7 cellular contexts compared by ENCODE assay signal in genomic region chr1:23553896-23554480, GRCh38. TPM values are rescaled to one million over a fixed set of nuclear protein-coding genes. Genes with fewer than 3 reads are reported as not detected.
DNase-seq lines count a peak whose midpoint lies in the region; ATAC-seq and TF ChIP-seq lines count a peak whose summit lies in the region.

No MANE protein-coding gene starts in this region.

- H3K4me3 Mint-ChIP-seq in activated CD8-positive, alpha-beta T cell treated with anti-CD3 and anti-CD28 coated beads for 36 hours, result peak overlapping the region; percentile 79
- peak overlapping the region; percentile 93 to 95 for H3K4me3 Mint-ChIP-seq in stimulated activated naive CD8-positive, alpha-beta T cell treated with anti-CD3 and anti-CD28 coated beads, Interleukin-15, amount 100 ng/mL, for 72 hours

- intact Hi-C loops in activated CD8-positive, alpha-beta T cell treated with anti-CD3 and anti-CD28 coated beads for 36 hours (cut with micrococcal nuclease), result no loop called here

- peaks cover 48% of the 10 kb centered on the region for H3K4me1 ChIP-seq in HUES6 (ENCODE audit: control insufficient read depth, insufficient read depth, low read length)
- peaks cover 37% of the 10 kb centered on the region for H3K4me1 ChIP-seq in iPS-18a (ENCODE audit: control insufficient read depth, low read depth, low read length)

- H3K27me3 ChIP-seq in HUES6 (ENCODE audit: control insufficient read depth, insufficient read depth, low read length) (peaks cover 18% of the 10 kb centered on the region; the same call in 1 of the 2 replicates), iPS-18a (ENCODE audit: control insufficient read depth, insufficient read depth, low read length) (peaks cover 5% of the 10 kb centered on the region)

- H3K4me1 Mint-ChIP-seq in activated CD8-positive, alpha-beta T cell treated with anti-CD3 and anti-CD28 coated beads for 36 hours (ENCODE audit: low read depth), result peaks cover 44% of the 10 kb centered on the region
- H3K4me1 Mint-ChIP-seq in stimulated activated naive CD8-positive, alpha-beta T cell treated with anti-CD3 and anti-CD28 coated beads, Interleukin-15, amount 100 ng/mL, for 72 hours, result peaks cover 65% of the 10 kb centered on the region

- no peaks in the 10 kb centered on the region for H3K9me3 Mint-ChIP-seq in activated CD8-positive, alpha-beta T cell treated with anti-CD3 and anti-CD28 coated beads for 36 hours
- H3K9me3 Mint-ChIP-seq in stimulated activated naive CD8-positive, alpha-beta T cell treated with anti-CD3 and anti-CD28 coated beads, Interleukin-15, amount 100 ng/mL, for 72 hours, result no peaks in the 10 kb centered on the region

- H3K4me3 ChIP-seq in HUES6 (ENCODE audit: low read depth, low read length) (peak overlapping the region; percentile 49), iPS-18a (ENCODE audit: low read length) (peak overlapping the region; percentile 51)

- ATAC-seq in activated CD8-positive, alpha-beta T cell treated with anti-CD3 and anti-CD28 coated beads for 36 hours, result no peak
- no peak for ATAC-seq in stimulated activated naive CD8-positive, alpha-beta T cell treated with anti-CD3 and anti-CD28 coated beads, Interleukin-15, amount 100 ng/mL, for 72 hours
- ATAC-seq in GM18907 (IDR thresholded peaks at IDR 0.05; ENCODE audit: unreplicated experiment), result no peak
- no peak for ATAC-seq in GM19467 (IDR thresholded peaks at IDR 0.05; ENCODE audit: unreplicated experiment)

- H3K9me3 ChIP-seq in HUES6 (ENCODE audit: control insufficient read depth, insufficient read depth, low read depth, low read length) (no peaks in the 10 kb centered on the region), iPS-18a (ENCODE audit: control insufficient read depth, low read depth, low read length) (no peaks in the 10 kb centered on the region)

- CTCF ChIA-PET in activated CD8-positive, alpha-beta T cell treated with anti-CD3 and anti-CD28 coated beads for 36 hours (lab: Charles Lee), result interaction anchor here (0.9 to 19.3 kb wide), 17 partner anchors 9 to 137 kb away, joined by 3 to 927 read pairs (median 4); partner anchors contain the start of gene RPL11

- POLR2A ChIA-PET in activated CD8-positive, alpha-beta T cell treated with anti-CD3 and anti-CD28 coated beads for 36 hours (lab: Charles Lee), result interaction anchor here (0.8 to 4.2 kb wide), 17 partner anchors 9 to 138 kb away, joined by 3 to 43 read pairs (median 6); partner anchors contain the start of genes E2F2 and RPL11

- H3K36me3 ChIP-seq in HUES6 (ENCODE audit: control insufficient read depth, insufficient read depth, low read length) (peaks cover 16% of the 10 kb centered on the region), iPS-18a (ENCODE audit: control insufficient read depth, low read depth, low read length) (peaks cover 7% of the 10 kb centered on the region)

- H3K9ac ChIP-seq in HUES6 (ENCODE audit: low read length) (peak overlapping the region; percentile 92), iPS-18a (ENCODE audit: low read length) (peak overlapping the region; percentile 71)

- DNase-seq in activated CD8-positive, alpha-beta T cell treated with anti-CD3 and anti-CD28 coated beads for 36 hours, result peak; percentile 44
- DNase-seq in stimulated activated naive CD8-positive, alpha-beta T cell treated with anti-CD3 and anti-CD28 coated beads, Interleukin-15, amount 100 ng/mL, for 72 hours, result no peak
- DNase-seq in putamen (ENCODE audit: low spot score), result no peak

- H3K27ac Mint-ChIP-seq in activated CD8-positive, alpha-beta T cell treated with anti-CD3 and anti-CD28 coated beads for 36 hours, result peak overlapping the region; percentile 84
- H3K27ac Mint-ChIP-seq in stimulated activated naive CD8-positive, alpha-beta T cell treated with anti-CD3 and anti-CD28 coated beads, Interleukin-15, amount 100 ng/mL, for 72 hours, result peak overlapping the region; percentile 95 to 97

- peaks cover 28% of the 10 kb centered on the region for H3K36me3 Mint-ChIP-seq in activated CD8-positive, alpha-beta T cell treated with anti-CD3 and anti-CD28 coated beads for 36 hours (ENCODE audit: low read depth)

- H3K27me3 Mint-ChIP-seq in activated CD8-positive, alpha-beta T cell treated with anti-CD3 and anti-CD28 coated beads for 36 hours, result no peaks in the 10 kb centered on the region
- H3K27me3 Mint-ChIP-seq in stimulated activated naive CD8-positive, alpha-beta T cell treated with anti-CD3 and anti-CD28 coated beads, Interleukin-15, amount 100 ng/mL, for 72 hours, result no peaks in the 10 kb centered on the region

- TF ChIP-seq CTCF in activated CD8-positive, alpha-beta T cell treated with anti-CD3 and anti-CD28 coated beads for 36 hours (IDR thresholded peaks at IDR 0.05), result no peak

- H3K27ac ChIP-seq in HUES6 (ENCODE audit: low read depth, low read length) (peak overlapping the region; percentile 94), iPS-18a (ENCODE audit: low read length) (peak overlapping the region; percentile 80)

RNA-seq across cellular contexts. Expression of gene ID3, which starts 5.3 kb away (rescaled TPM):
- 10 to 100 TPM; 70.4 to 74.3 TPM for total RNA-seq in activated CD8-positive, alpha-beta T cell treated with anti-CD3 and anti-CD28 coated beads for 36 hours

RNA-seq across cellular contexts. Expression of gene E2F2, which starts 23.0 kb away (rescaled TPM):
- 10 to 100 TPM; 23.7 to 25.3 TPM for total RNA-seq in activated CD8-positive, alpha-beta T cell treated with anti-CD3 and anti-CD28 coated beads for 36 hours
